Comparison of ENCODE assay signal across 10 cellular contexts in the genomic region with DNA sequence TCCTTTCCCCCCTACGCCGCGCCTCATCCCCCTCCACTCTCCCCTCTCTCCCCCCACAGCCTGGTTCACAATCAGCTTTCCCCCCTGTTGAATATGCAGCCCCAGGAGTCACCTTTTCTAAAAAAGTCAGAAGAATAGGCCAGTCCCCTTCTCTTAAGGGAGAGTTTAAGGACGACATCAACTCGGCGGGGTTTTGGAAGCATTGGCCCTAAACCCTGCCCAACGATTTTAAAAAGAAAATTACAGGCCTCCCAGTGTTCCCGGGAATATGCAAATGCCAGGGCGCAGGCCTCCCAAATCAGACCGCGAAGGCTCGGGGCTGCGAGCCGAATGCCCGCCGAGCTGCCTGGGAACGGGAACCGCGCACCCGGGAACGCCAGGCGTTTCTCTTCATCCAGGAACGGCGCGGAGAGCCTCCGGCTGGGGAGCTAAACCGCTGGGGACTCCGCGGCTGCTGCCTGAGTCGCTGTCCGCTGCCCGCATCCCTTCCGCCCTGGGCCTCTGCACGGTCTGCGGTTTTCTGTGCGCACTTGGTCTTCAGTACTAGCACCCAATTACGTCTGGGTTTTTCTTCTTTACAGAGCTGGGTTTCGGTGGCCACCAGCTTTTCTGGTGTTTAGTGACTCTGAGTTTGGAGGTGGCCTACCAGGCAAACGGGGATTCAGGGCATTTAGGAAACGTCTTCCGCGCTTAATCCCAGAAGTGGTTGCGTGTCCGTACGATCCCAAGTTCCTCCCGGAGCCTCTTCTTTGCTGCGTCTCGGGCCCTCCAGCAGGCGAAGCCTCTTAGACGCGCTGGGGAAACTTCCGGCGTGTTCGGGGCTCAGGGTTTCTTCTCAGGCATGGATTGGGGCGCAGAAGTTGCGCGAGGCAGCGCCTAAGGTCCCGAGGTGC. TPM values are rescaled to one million over a fixed set of nuclear protein-coding genes. Genes with fewer than 3 reads are reported as not detected.
DNase-seq lines count a peak whose midpoint lies in the region; ATAC-seq and TF ChIP-seq lines count a peak whose summit lies in the region.
"Had no signal": no experiment of that assay in that cellular context is flagged by ENCODE, and none has a peak within 500 bp of the region (broad histone marks: within the 10 kb centered on the region; RNA-seq: fewer than 3 reads in every experiment).

No MANE protein-coding gene starts in this region.

- H3K9me3 Mint-ChIP-seq in activated CD4-positive, alpha-beta T cell treated with anti-CD3 and anti-CD28 coated beads, Interleukin-2, amount 10 ng/mL, durations not matched to agents 7 days and 5 days, result no peaks in the 10 kb centered on the region

- H3K27me3 Mint-ChIP-seq in activated CD4-positive, alpha-beta T cell treated with anti-CD3 and anti-CD28 coated beads, Interleukin-2, amount 10 ng/mL, durations not matched to agents 7 days and 5 days, result peaks cover 82% of the 10 kb centered on the region

- peaks cover 3 to 23% of the 10 kb centered on the region in 2 donors for H3K4me1 ChIP-seq in ascending aorta

- peak overlapping the region; percentile 31 to 63 for H3K4me3 ChIP-seq in ascending aorta

- POLR2A ChIA-PET in activated CD4-positive, alpha-beta T cell treated with anti-CD3 and anti-CD28 coated beads, Interleukin-2, amount 10 ng/mL, durations not matched to agents 7 days and 5 days (lab: Charles Lee), result no interaction called here

- no peak for ATAC-seq in stimulated activated naive CD8-positive, alpha-beta T cell treated with anti-CD3 and anti-CD28 coated beads, Interleukin-15, Interleukin-2, amounts not matched to agents 100 U/mL and 50 U/mL, for 24 hours
- no peak for ATAC-seq in GM18519 (IDR thresholded peaks at IDR 0.05; ENCODE audit: low FRiP score, unreplicated experiment)
- ATAC-seq: SK-N-SH treated with all-trans-retinoic acid at 6 μM for 48 hours had no signal

- no peak for DNase-seq in activated CD4-positive, alpha-beta T cell treated with anti-CD3 and anti-CD28 coated beads, Interleukin-2, amount 10 ng/mL, durations not matched to agents 7 days and 5 days
- DNase-seq in activated CD4-positive, alpha-beta T cell treated with anti-CD3 and anti-CD28 coated beads for 4 hours, result no peak
- DNase-seq in ascending aorta (ENCODE audit: low spot score in 2 of 2), result no peak
- peak; percentile 44 for DNase-seq in iris pigment epithelial cell (ENCODE audit: low read depth)
- DNase-seq in stimulated activated naive CD8-positive, alpha-beta T cell treated with anti-CD3 and anti-CD28 coated beads, Interleukin-15, Interleukin-2, amounts not matched to agents 100 U/mL and 50 U/mL, for 24 hours, result peak; percentile 12
- no peak for DNase-seq in GF-D8 (lab: John Stamatoyannopoulos, UW)
- DNase-seq in NCI-H1048 (lab: John Stamatoyannopoulos, UW), result no peak
- DNase-seq: CD4-positive, CD25-positive, alpha-beta regulatory T cell had no signal

- TF ChIP-seq CTCF in ascending aorta (IDR thresholded peaks at IDR 0.05), result no peak

- H3K27ac ChIP-seq in ascending aorta, result peak overlapping the region in 1 of 2 donors; percentile 23

- H3K36me3 Mint-ChIP-seq in activated CD4-positive, alpha-beta T cell treated with anti-CD3 and anti-CD28 coated beads, Interleukin-2, amount 10 ng/mL, durations not matched to agents 7 days and 5 days (ENCODE audit: low read depth), result peaks cover 7% of the 10 kb centered on the region
- H3K36me3 Mint-ChIP-seq: CD4-positive, CD25-positive, alpha-beta regulatory T cell had no signal

- peak overlapping the region; percentile 57 for H3K27ac Mint-ChIP-seq in activated CD4-positive, alpha-beta T cell treated with anti-CD3 and anti-CD28 coated beads, Interleukin-2, amount 10 ng/mL, durations not matched to agents 7 days and 5 days
- H3K27ac Mint-ChIP-seq: CD4-positive, CD25-positive, alpha-beta regulatory T cell had no signal

- H3K4me3 Mint-ChIP-seq in activated CD4-positive, alpha-beta T cell treated with anti-CD3 and anti-CD28 coated beads, Interleukin-2, amount 10 ng/mL, durations not matched to agents 7 days and 5 days, result peak overlapping the region; percentile 52

- H3K27me3 ChIP-seq in ascending aorta, result no peaks in the 10 kb centered on the region

- intact Hi-C loops in ascending aorta (cut with DNase I), result loop anchor here (5.0 to 10.0 kb wide), 3 partner anchors 436 to 1258 kb away; partner anchors contain the start of gene GNAO1

- CTCF ChIA-PET in activated CD4-positive, alpha-beta T cell treated with anti-CD3 and anti-CD28 coated beads, Interleukin-2, amount 10 ng/mL, durations not matched to agents 7 days and 5 days (lab: Charles Lee), result interaction anchor here (1.0 kb wide), 1 partner anchor 638 kb away, joined by 3 read pairs; no protein-coding TSS in a partner anchor

- H3K4me1 Mint-ChIP-seq in activated CD4-positive, alpha-beta T cell treated with anti-CD3 and anti-CD28 coated beads, Interleukin-2, amount 10 ng/mL, durations not matched to agents 7 days and 5 days, result peaks cover 16% of the 10 kb centered on the region

- peaks cover 0 to 3% of the 10 kb centered on the region in 2 donors for H3K36me3 ChIP-seq in ascending aorta

- H3K9me3 ChIP-seq in ascending aorta, result no peaks in the 10 kb centered on the region

RNA-seq across cellular contexts. Expression of gene IRX5, which starts 5.7 kb away (rescaled TPM):
- under 1 TPM; 0.12 to 0.17 TPM for total RNA-seq in activated CD4-positive, alpha-beta T cell treated with anti-CD3 and anti-CD28 coated beads, Interleukin-2, amount 10 ng/mL, durations not matched to agents 7 days and 5 days
- not detected for total RNA-seq in ascending aorta

Comparison
In these comparisons a context has a peak if more than half of its experiments do, and no peak if none do; other contexts are left out.
1. DNase-seq: peak in iris pigment epithelial cell (single experiment) and stimulated activated naive CD8-positive, alpha-beta T cell treated with anti-CD3 and anti-CD28 coated beads, Interleukin-15, Interleukin-2, amounts not matched to agents 100 U/mL and 50 U/mL, for 24 hours (single experiment); none in activated CD4-positive, alpha-beta T cell treated with anti-CD3 and anti-CD28 coated beads, Interleukin-2, amount 10 ng/mL, durations not matched to agents 7 days and 5 days (single experiment), activated CD4-positive, alpha-beta T cell treated with anti-CD3 and anti-CD28 coated beads for 4 hours (0 of 2), ascending aorta (0 of 2), GF-D8 (single experiment) and NCI-H1048 (single experiment).